In genomic region chr9:98455957-98456621, GRCh38 we compare ENCODE assay signal across 12 cellular contexts.
DNase-seq lines count a peak whose midpoint lies in the region; ATAC-seq and TF ChIP-seq lines count a peak whose summit lies in the region.
"Had no signal": no experiment of that assay in that cellular context is flagged by ENCODE, and none has a peak within 500 bp of the region (broad histone marks: within the 10 kb centered on the region; RNA-seq: fewer than 3 reads in every experiment).

No MANE protein-coding gene starts in this region.

- in situ Hi-C loops in astrocyte of the spinal cord (cut with HindIII; ENCODE audit: low sequenced_read_pairs), result no loop called here

- H3K4me3 ChIP-seq in astrocyte of the spinal cord (ENCODE audit: low read depth, low read length), result no peak overlapping the region

- peak; percentile 91 for ATAC-seq in foreskin keratinocyte

- no peak for TF ChIP-seq CTCF in astrocyte of the spinal cord (IDR thresholded peaks at IDR 0.05; ENCODE audit: low read depth, low read length)
- TF ChIP-seq CTCF in foreskin keratinocyte (conservative IDR thresholded peaks at IDR 0.05), result no peak

- H3K27me3 ChIP-seq in foreskin keratinocyte, result peaks cover 25% of the 10 kb centered on the region

- DNase-seq in activated CD4-positive, alpha-beta T cell treated with anti-CD3 and anti-CD28 coated beads for 48 hours, result peak; percentile 36
- no peak for DNase-seq in activated CD4-positive, alpha-beta T cell treated with anti-CD3 and anti-CD28 coated beads for 4 hours
- DNase-seq in astrocyte of the spinal cord (ENCODE audit: low read depth, low spot score) (peak; percentile 39), foreskin keratinocyte (peak; percentile 42 to 53), superior temporal gyrus (ENCODE audit: extremely low spot score) (peak; percentile 55), NCI-H748 (lab: John Stamatoyannopoulos, UW; ENCODE audit: unreplicated experiment) (no peak), NCI-H2081 treated with DMSO at 0.1 percent for 48 hours (lab: John Stamatoyannopoulos, UW) (no peak)
- DNase-seq in NK-92 treated with Interleukin-12 subunit alpha and Interleukin-12 subunit beta, amount 100 ng/mL, for 24 hours (lab: John Stamatoyannopoulos, UW), result no peak
- DNase-seq: 8988T; activated naive CD4-positive, alpha-beta T cell treated with anti-CD3 and anti-CD28 coated beads, Interleukin-2, amount 10 ng/mL, durations not matched to agents 7 days and 5 days; NCI-H2029 had no signal

- H3K4me1 ChIP-seq in foreskin keratinocyte, result peaks cover 14% of the 10 kb centered on the region

- H3K27ac ChIP-seq in foreskin keratinocyte, result no peak overlapping the region
- H3K27ac ChIP-seq: KMS-11 had no signal

Comparison
In these comparisons a context has a peak if more than half of its experiments do, and no peak if none do; other contexts are left out.
1. DNase-seq: peak in activated CD4-positive, alpha-beta T cell treated with anti-CD3 and anti-CD28 coated beads for 48 hours (single experiment), astrocyte of the spinal cord (single experiment), foreskin keratinocyte (2 of 2) and superior temporal gyrus (single experiment); none in activated CD4-positive, alpha-beta T cell treated with anti-CD3 and anti-CD28 coated beads for 4 hours (0 of 2), NCI-H748 (single experiment), NK-92 treated with Interleukin-12 subunit alpha and Interleukin-12 subunit beta, amount 100 ng/mL, for 24 hours (single experiment) and NCI-H2081 treated with DMSO at 0.1 percent for 48 hours (single experiment).